In the genomic region with DNA sequence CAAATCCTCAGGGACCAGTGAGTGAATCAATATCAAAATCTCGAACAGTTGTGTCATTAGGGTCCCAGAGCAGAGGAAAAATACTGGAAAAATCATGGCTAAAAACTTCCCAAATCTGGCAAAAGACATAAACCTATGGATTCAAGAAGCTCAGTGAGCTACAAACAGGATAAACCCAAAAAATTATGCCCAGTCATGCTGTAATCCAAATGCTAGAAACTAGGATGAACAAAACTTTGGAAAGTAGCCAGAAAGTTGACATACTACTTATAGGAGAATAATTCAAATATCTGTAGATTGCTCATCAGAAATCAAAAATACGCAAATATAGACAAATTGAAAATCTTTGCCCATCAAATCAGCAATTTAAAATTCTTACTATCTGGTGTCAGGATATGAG, we compare ENCODE assay signal across 8 cellular contexts.
"Had no signal": no experiment of that assay in that cellular context is flagged by ENCODE, and none has a peak within 500 bp of the region (broad histone marks: within the 10 kb centered on the region; RNA-seq: fewer than 3 reads in every experiment).

No MANE protein-coding gene starts in this region.

- H3K9me3 Mint-ChIP-seq: HFFc6 had no signal

- DNase-seq: GM23248, GOT3, H7, HFFc6, KBM-7 had no signal

- FAIRE-seq: HTR-8/SVneo had no signal

- H3K9me3 ChIP-seq: HAP-1 had no signal

- ATAC-seq: HCT116 had no signal

- H2AFZ ChIP-seq: GM23248 had no signal

- H3K36me3 ChIP-seq: HAP-1 had no signal

- H3K4me3 ChIP-seq: GM23248, HAP-1 had no signal

- H3K9ac ChIP-seq: GM23248 had no signal

- H3K4me3 Mint-ChIP-seq: HFFc6 had no signal

- H3K27ac Mint-ChIP-seq: HFFc6 had no signal

- H3K27ac ChIP-seq: GM23248 had no signal
